ENCODE assay signal across 8 cellular contexts in genomic region chr18:42030586-42031182, GRCh38.
DNase-seq lines count a peak whose midpoint lies in the region; ATAC-seq and FAIRE-seq lines count a peak whose summit lies in the region.

No MANE protein-coding gene starts in this region.

- no peak for FAIRE-seq in small intestine (lab: Jason Lieb, UNC)

- in situ Hi-C loops in KBM-7 (cut with MboI; ENCODE audit: low pct_unique_long_range_greater_than_20kb, low sequenced_read_pairs), result no loop called here

- H3K27ac ChIP-seq in small intestine (ENCODE audit: low read depth in 1 of 2, low read length in 1 of 2), result no peak overlapping the region

- ATAC-seq in HG02678 (IDR thresholded peaks at IDR 0.05; ENCODE audit: unreplicated experiment), result no peak
- no peak for ATAC-seq in activated CD4-positive, CD25-positive, alpha-beta regulatory T cell treated with anti-CD3 and anti-CD28 coated beads, Interleukin-2, amount 50 U/mL, for 24 hours

- H3K9me3 ChIP-seq in small intestine (ENCODE audit: control insufficient read depth, low read depth), result no peaks in the 10 kb centered on the region

- 81 to 91% (median 88%) methylated on average over 3 of the region's 3 CpGs for WGBS in small intestine, 3 donors

- H3K4me3 ChIP-seq in small intestine (ENCODE audit: low read depth in 1 of 2, low read length in 2 of 2), result no peak overlapping the region

- H3K36me3 ChIP-seq in small intestine (ENCODE audit: control insufficient read depth in 2 of 2, insufficient read depth in 2 of 2, low read length in 2 of 2), result peaks cover 3 to 16% of the 10 kb centered on the region in 2 donors

- H3K27me3 ChIP-seq in small intestine (ENCODE audit: control insufficient read depth in 2 of 2, insufficient read depth in 2 of 2, low read length in 2 of 2), result no peaks in the 10 kb centered on the region

- DNase-seq in ELF-1 (ENCODE audit: low read depth, low spot score) (peak; percentile 40), KBM-7 (peak; percentile 22), amniotic epithelial cell (ENCODE audit: low read depth) (peak; percentile 27), medulla oblongata (ENCODE audit: extremely low spot score) (peak; percentile 26), small intestine (no peak)
- no peak for DNase-seq in activated CD4-positive, CD25-positive, alpha-beta regulatory T cell treated with anti-CD3 and anti-CD28 coated beads, Interleukin-2, amount 50 U/mL, for 72 hours

- no peaks in the 10 kb centered on the region for H3K4me1 ChIP-seq in small intestine (ENCODE audit: control insufficient read depth in 2 of 2, insufficient read depth in 1 of 2, low read depth in 1 of 2, low read length in 1 of 2)

Comparison
In these comparisons a context has a peak if more than half of its experiments do, and no peak if none do; other contexts are left out.
1. DNase-seq: peak in ELF-1 (single experiment), KBM-7 (single experiment), amniotic epithelial cell (single experiment) and medulla oblongata (single experiment); none in small intestine (single experiment) and activated CD4-positive, CD25-positive, alpha-beta regulatory T cell treated with anti-CD3 and anti-CD28 coated beads, Interleukin-2, amount 50 U/mL, for 72 hours (single experiment).